7 cellular contexts compared by ENCODE assay signal in genomic region chr6:40098774-40099173, GRCh38.
"Had no signal": no experiment of that assay in that cellular context is flagged by ENCODE, and none has a peak within 500 bp of the region (broad histone marks: within the 10 kb centered on the region; RNA-seq: fewer than 3 reads in every experiment).

No MANE protein-coding gene starts in this region.

- H3K27ac ChIP-seq: HL-60, KMS-11 had no signal

- H3K4me2 ChIP-seq: KMS-11 had no signal

- H3K9ac ChIP-seq: KMS-11 had no signal

- DNase-seq: IMR-90, KBM-7, KG1 had no signal

- FAIRE-seq: HepG2, HTR-8/SVneo had no signal

- ATAC-seq: HepG2 had no signal
